Comparison of ENCODE assay signal across 8 cellular contexts in genomic region chr19:1383311-1384084, GRCh38. TPM values are rescaled to one million over a fixed set of nuclear protein-coding genes. Genes with fewer than 3 reads are reported as not detected.
A peak's percentile ranks its signal among the peaks of the same experiment; 100 is the strongest.
DNase-seq lines count a peak whose midpoint lies in the region; ATAC-seq and TF ChIP-seq lines count a peak whose summit lies in the region.

Gene NDUFS7, plus strand, starts transcription at chr19:1383907. Its CDS starts 20 bp downstream, at chr19:1383927.

- ATAC-seq in CD4-positive, alpha-beta T cell (ENCODE audit: poor library complexity): peak; percentile 90
- ATAC-seq in GM19438 (IDR thresholded peaks at IDR 0.05; ENCODE audit: low read depth, unreplicated experiment) (peak; percentile 64), HG03571 (IDR thresholded peaks at IDR 0.05; ENCODE audit: unreplicated experiment) (peak; percentile 65), right lobe of liver (peak; percentile 87 to 92 (median 88))

- WGBS in right lobe of liver (ENCODE audit: insufficient coverage, low coverage, low lambda C conversion rate, missing lambda C conversion rate): under 1% methylated on average over 31 of the region's 90 CpGs

- H3K9me3 Mint-ChIP-seq in CD4-positive, alpha-beta T cell: no peaks in the 10 kb centered on the region

- peak within 1 kb of the TSS; percentile 98 for H3K27ac Mint-ChIP-seq in CD4-positive, alpha-beta T cell

- peak; percentile 56 for TF ChIP-seq POLR2A in right lobe of liver (IDR thresholded peaks at IDR 0.05)

- peaks cover 26% of the 10 kb centered on the region for H3K36me3 Mint-ChIP-seq in CD4-positive, alpha-beta T cell (ENCODE audit: low read depth)

- no peak for TF ChIP-seq CTCF in CD4-positive, alpha-beta T cell (IDR thresholded peaks at IDR 0.05)
- peak in 2 of 4 donors; percentile 2 to 40 for TF ChIP-seq CTCF in right lobe of liver (IDR thresholded peaks at IDR 0.05)

- peaks cover 19% of the 10 kb centered on the region for H3K4me1 Mint-ChIP-seq in CD4-positive, alpha-beta T cell (ENCODE audit: low read depth)

- H3K27me3 ChIP-seq in CD4-positive, alpha-beta T cell (ENCODE audit: control insufficient read depth, insufficient read depth, low read length): no peaks in the 10 kb centered on the region
- no peaks in the 10 kb centered on the region for H3K27me3 ChIP-seq in right lobe of liver

- intact Hi-C loops in CD4-positive, alpha-beta T cell (cut with DNase I, micrococcal nuclease): loop anchor here (1.0 kb wide), 4 partner anchors 23 to 96 kb away; partner anchors contain the start of genes C19orf25 (in 1 of the 2) and DAZAP1 (in 1 of the 2)
- intact Hi-C loops in right lobe of liver (cut with DNase I): no loop called here

- H3K36me3 ChIP-seq in right lobe of liver: no peaks in the 10 kb centered on the region

- DNase-seq in CD4-positive, alpha-beta T cell: peak; percentile 85 to 100 (median 94)
- DNase-seq in NCI-H82 (lab: John Stamatoyannopoulos, UW) (peak; percentile 89), dermis microvascular lymphatic vessel endothelial cell (ENCODE audit: low read depth in 2 of 2) (peak; percentile 81 to 93), right lobe of liver (peak; percentile 90)
- DNase-seq in activated CD4-positive, alpha-beta T cell treated with anti-CD3 and anti-CD28 coated beads, Interleukin-2, amount 50 U/mL, for 4 hours: peak; percentile 85 to 86
- DNase-seq in stimulated activated CD4-positive, alpha-beta T cell treated with anti-CD3 and anti-CD28 coated beads, Interleukin-4, amount 100 ng/mL, for 4 hours: peak; percentile 89 to 91

- H3K4me3 ChIP-seq in right lobe of liver: peak within 1 kb of the TSS; percentile 87 to 97 (median 88)

- peak within 1 kb of the TSS; percentile 70 for H3K27ac ChIP-seq in CD4-positive, alpha-beta T cell (ENCODE audit: low read depth, low read length)
- peak within 1 kb of the TSS; percentile 70 to 83 (median 83) for H3K27ac ChIP-seq in right lobe of liver

- POLR2A ChIA-PET in CD4-positive, alpha-beta T cell (lab: Charles Lee): interaction anchor here (0.5 to 1.2 kb wide), 14 partner anchors 15 to 472 kb away, joined by 3 to 17 read pairs (median 4); partner anchors contain the start of genes CIRBP and FAM174C

- peak within 1 kb of the TSS; percentile 97 for H3K4me3 Mint-ChIP-seq in CD4-positive, alpha-beta T cell

- H3K9me3 ChIP-seq in CD4-positive, alpha-beta T cell (ENCODE audit: control insufficient read depth, low read length): no peaks in the 10 kb centered on the region
- no peaks in the 10 kb centered on the region for H3K9me3 ChIP-seq in right lobe of liver

- H3K27me3 Mint-ChIP-seq in CD4-positive, alpha-beta T cell: peaks cover 11% of the 10 kb centered on the region

- H3K4me1 ChIP-seq in right lobe of liver: peaks cover 0 to 7% (median 3%) of the 10 kb centered on the region in 4 donors

- CTCF ChIA-PET in CD4-positive, alpha-beta T cell (lab: Charles Lee): interaction anchor here (0.7 to 2.0 kb wide), 4 partner anchors 104 to 455 kb away, joined by 3 to 8 read pairs (median 3); no protein-coding TSS in a partner anchor

RNA-seq across cellular contexts. Expression of gene NDUFS7, which starts in this region (rescaled TPM):
- total RNA-seq in CD4-positive, alpha-beta T cell: 10 to 100 TPM; 40.0 to 42.6 TPM
- total RNA-seq in dermis microvascular lymphatic vessel endothelial cell (67.7 and 92.3 TPM in 2 replicates), right lobe of liver (100 to 1,000 TPM in 2 of 6 experiments, 10 to 100 TPM in 4; 70.1 to 210 (median 85.0) TPM)

Comparison
In these comparisons a context has a peak if more than half of its experiments do, and no peak if none do; other contexts are left out.
1. Peak in every context shown above with its lines: DNase-seq, ATAC-seq, H3K4me3 ChIP-seq and H3K27ac ChIP-seq.
2. intact Hi-C loops: an anchor here in CD4-positive, alpha-beta T cell (1.0 kb wide); none called in right lobe of liver.